In the genomic region with DNA sequence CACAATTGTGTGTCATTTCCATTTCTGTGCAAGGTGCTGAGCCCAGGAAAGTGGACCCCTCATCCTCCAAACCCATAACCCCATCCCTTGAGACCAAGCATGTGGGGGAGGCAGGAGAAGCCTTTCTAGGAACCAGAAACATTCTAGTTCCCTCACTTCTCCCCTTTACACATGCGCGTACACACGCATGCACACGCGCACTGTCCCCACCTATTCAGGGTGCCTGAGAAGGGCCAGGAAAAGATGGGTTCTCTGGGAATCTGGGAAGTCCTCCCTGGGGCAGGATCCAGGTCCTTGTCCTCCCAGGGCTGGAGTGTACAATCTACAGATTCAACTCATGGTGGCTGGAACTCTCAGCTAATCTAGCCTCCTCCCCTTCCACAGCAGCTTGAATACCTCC, we compare ENCODE assay signal across 1 cellular context.
TF ChIP-seq lines count a peak whose summit lies in the region.

No MANE protein-coding gene starts in this region.

TF ChIP-seq in H1, 55 proteins besides CTCF, POLR2A, EP300 and RAD21:
- no peak for TF ChIP-seq CEBPB (IDR thresholded peaks at IDR 0.05; ENCODE audit: low read depth, low read length)
- no peak for TF ChIP-seq CHD1 (IDR thresholded peaks at IDR 0.05; ENCODE audit: low read depth, low read length)
- no peak for TF ChIP-seq TCF12 (IDR thresholded peaks at IDR 0.05; ENCODE audit: low read depth, low read length)
- TF ChIP-seq KDM4A (IDR thresholded peaks at IDR 0.05; ENCODE audit: low read depth, low read length, severe bottlenecking), result no peak
- TF ChIP-seq EZH2 (IDR thresholded peaks at IDR 0.05; ENCODE audit: low read depth, low read length, severe bottlenecking), result no peak
- no peak for TF ChIP-seq PHF8 (conservative IDR thresholded peaks at IDR 0.05; ENCODE audit: low read depth, low read length)
- TF ChIP-seq, protein P1, sequence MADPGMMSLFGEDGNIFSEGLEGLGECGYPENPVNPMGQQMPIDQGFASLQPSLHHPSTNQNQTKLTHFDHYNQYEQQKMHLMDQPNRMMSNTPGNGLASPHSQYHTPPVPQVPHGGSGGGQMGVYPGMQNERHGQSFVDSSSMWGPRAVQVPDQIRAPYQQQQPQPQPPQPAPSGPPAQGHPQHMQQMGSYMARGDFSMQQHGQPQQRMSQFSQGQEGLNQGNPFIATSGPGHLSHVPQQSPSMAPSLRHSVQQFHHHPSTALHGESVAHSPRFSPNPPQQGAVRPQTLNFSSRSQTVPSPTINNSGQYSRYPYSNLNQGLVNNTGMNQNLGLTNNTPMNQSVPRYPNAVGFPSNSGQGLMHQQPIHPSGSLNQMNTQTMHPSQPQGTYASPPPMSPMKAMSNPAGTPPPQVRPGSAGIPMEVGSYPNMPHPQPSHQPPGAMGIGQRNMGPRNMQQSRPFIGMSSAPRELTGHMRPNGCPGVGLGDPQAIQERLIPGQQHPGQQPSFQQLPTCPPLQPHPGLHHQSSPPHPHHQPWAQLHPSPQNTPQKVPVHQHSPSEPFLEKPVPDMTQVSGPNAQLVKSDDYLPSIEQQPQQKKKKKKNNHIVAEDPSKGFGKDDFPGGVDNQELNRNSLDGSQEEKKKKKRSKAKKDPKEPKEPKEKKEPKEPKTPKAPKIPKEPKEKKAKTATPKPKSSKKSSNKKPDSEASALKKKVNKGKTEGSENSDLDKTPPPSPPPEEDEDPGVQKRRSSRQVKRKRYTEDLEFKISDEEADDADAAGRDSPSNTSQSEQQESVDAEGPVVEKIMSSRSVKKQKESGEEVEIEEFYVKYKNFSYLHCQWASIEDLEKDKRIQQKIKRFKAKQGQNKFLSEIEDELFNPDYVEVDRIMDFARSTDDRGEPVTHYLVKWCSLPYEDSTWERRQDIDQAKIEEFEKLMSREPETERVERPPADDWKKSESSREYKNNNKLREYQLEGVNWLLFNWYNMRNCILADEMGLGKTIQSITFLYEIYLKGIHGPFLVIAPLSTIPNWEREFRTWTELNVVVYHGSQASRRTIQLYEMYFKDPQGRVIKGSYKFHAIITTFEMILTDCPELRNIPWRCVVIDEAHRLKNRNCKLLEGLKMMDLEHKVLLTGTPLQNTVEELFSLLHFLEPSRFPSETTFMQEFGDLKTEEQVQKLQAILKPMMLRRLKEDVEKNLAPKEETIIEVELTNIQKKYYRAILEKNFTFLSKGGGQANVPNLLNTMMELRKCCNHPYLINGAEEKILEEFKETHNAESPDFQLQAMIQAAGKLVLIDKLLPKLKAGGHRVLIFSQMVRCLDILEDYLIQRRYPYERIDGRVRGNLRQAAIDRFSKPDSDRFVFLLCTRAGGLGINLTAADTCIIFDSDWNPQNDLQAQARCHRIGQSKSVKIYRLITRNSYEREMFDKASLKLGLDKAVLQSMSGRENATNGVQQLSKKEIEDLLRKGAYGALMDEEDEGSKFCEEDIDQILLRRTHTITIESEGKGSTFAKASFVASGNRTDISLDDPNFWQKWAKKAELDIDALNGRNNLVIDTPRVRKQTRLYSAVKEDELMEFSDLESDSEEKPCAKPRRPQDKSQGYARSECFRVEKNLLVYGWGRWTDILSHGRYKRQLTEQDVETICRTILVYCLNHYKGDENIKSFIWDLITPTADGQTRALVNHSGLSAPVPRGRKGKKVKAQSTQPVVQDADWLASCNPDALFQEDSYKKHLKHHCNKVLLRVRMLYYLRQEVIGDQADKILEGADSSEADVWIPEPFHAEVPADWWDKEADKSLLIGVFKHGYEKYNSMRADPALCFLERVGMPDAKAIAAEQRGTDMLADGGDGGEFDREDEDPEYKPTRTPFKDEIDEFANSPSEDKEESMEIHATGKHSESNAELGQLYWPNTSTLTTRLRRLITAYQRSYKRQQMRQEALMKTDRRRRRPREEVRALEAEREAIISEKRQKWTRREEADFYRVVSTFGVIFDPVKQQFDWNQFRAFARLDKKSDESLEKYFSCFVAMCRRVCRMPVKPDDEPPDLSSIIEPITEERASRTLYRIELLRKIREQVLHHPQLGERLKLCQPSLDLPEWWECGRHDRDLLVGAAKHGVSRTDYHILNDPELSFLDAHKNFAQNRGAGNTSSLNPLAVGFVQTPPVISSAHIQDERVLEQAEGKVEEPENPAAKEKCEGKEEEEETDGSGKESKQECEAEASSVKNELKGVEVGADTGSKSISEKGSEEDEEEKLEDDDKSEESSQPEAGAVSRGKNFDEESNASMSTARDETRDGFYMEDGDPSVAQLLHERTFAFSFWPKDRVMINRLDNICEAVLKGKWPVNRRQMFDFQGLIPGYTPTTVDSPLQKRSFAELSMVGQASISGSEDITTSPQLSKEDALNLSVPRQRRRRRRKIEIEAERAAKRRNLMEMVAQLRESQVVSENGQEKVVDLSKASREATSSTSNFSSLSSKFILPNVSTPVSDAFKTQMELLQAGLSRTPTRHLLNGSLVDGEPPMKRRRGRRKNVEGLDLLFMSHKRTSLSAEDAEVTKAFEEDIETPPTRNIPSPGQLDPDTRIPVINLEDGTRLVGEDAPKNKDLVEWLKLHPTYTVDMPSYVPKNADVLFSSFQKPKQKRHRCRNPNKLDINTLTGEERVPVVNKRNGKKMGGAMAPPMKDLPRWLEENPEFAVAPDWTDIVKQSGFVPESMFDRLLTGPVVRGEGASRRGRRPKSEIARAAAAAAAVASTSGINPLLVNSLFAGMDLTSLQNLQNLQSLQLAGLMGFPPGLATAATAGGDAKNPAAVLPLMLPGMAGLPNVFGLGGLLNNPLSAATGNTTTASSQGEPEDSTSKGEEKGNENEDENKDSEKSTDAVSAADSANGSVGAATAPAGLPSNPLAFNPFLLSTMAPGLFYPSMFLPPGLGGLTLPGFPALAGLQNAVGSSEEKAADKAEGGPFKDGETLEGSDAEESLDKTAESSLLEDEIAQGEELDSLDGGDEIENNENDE (IDR thresholded peaks at IDR 0.05; ENCODE audit: insufficient replicate concordance, low read length), result no peak
TF ChIP-seq in H1: peak in this region for 0.
